19 cellular contexts compared by ENCODE assay signal in the genomic region with DNA sequence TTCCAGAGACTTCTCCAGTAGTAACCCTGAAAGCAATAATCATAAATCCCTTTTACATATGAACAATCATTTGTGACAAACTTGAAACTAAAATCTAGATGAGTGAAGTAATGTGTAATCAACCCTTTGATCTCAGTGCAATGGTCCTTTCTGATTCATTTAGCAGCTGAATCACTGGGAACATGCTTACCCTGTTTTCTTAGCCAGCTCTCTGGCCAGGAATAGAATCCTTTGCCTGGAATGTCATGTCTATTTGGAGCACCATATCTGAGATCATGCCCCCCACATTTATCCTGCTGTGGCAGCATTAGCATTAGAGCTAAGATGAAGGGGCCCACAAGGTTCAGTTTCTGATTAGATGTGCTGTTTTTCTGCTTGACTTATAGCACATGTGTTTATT.
DNase-seq lines count a peak whose midpoint lies in the region; ATAC-seq and TF ChIP-seq lines count a peak whose summit lies in the region.
"Had no signal": no experiment of that assay in that cellular context is flagged by ENCODE, and none has a peak within 500 bp of the region (broad histone marks: within the 10 kb centered on the region; RNA-seq: fewer than 3 reads in every experiment).

No MANE protein-coding gene starts in this region.

- ATAC-seq in GM18517 (IDR thresholded peaks at IDR 0.05; ENCODE audit: unreplicated experiment): no peak
- ATAC-seq: left lung, mucosa of descending colon, T-helper 17 cell had no signal

- no peak for TF ChIP-seq CTCF in brain microvascular endothelial cell (IDR thresholded peaks at IDR 0.05; ENCODE audit: low read depth, low read length, missing control alignments)
- no peak for TF ChIP-seq CTCF in right atrium auricular region (IDR thresholded peaks at IDR 0.05)
- TF ChIP-seq CTCF in A673 (conservative IDR thresholded peaks at IDR 0.05; ENCODE audit: low read depth, low read length): no peak

- H3K4me1 ChIP-seq in right atrium auricular region (peaks cover 0 to 37% of the 10 kb centered on the region in 2 donors), A673 (ENCODE audit: insufficient read depth, low read length, poor library complexity, severe bottlenecking) (no peaks in the 10 kb centered on the region)
- H3K4me1 ChIP-seq: left lung, vagina had no signal

- no peak overlapping the region for H3K27ac ChIP-seq in brain microvascular endothelial cell
- H3K27ac ChIP-seq in right atrium auricular region: peak overlapping the region; percentile 72 to 89
- H3K27ac ChIP-seq in A673 (ENCODE audit: low read depth, low read length, poor library complexity, severe bottlenecking): no peak overlapping the region
- H3K27ac ChIP-seq: left lung, vagina had no signal

- H3K36me3 ChIP-seq in brain microvascular endothelial cell (replicated peaks) (no peaks in the 10 kb centered on the region), right atrium auricular region (no peaks in the 10 kb centered on the region), A673 (ENCODE audit: insufficient read depth, low read length, poor library complexity, severe bottlenecking) (no peaks in the 10 kb centered on the region)
- H3K36me3 ChIP-seq: left lung, vagina had no signal

- H3K9me3 ChIP-seq in right atrium auricular region (peaks cover 0 to 13% of the 10 kb centered on the region in 2 donors), A673 (ENCODE audit: low read depth, low read length, poor library complexity, severe bottlenecking) (peaks cover 8% of the 10 kb centered on the region)
- H3K9me3 ChIP-seq: vagina had no signal

- DNase-seq in Caki2 (ENCODE audit: low read depth) (peak; percentile 66), brain microvascular endothelial cell (peak; percentile 4), right atrium auricular region (ENCODE audit: low spot score) (no peak), non-pigmented ciliary epithelial cell (ENCODE audit: low read depth) (peak; percentile 43), germinal center (ENCODE audit: low spot score) (no peak), A673 (ENCODE audit: low spot score) (no peak), superior temporal gyrus (ENCODE audit: extremely low spot score) (no peak)
- DNase-seq: ACHN; activated CD4-positive, alpha-beta T cell treated with anti-CD3 and anti-CD28 coated beads, Interleukin-2, amount 10 ng/mL, durations not matched to agents 24 days and 14 days; activated naive CD8-positive, alpha-beta T cell treated with anti-CD3 and anti-CD28 coated beads, Interleukin-2, amount 10 ng/mL, durations not matched to agents 7 days and 5 days; left lung; mucosa of descending colon; NCI-H1417; NCI-H69; nucleus accumbens; OCI-M1; T-helper 17 cell had no signal

- in situ Hi-C loops in Caki2 (cut with HindIII; ENCODE audit: low pct_unique_long_range_greater_than_20kb, low sequenced_read_pairs): no loop called here
- in situ Hi-C loops in brain microvascular endothelial cell (cut with HindIII; ENCODE audit: low pct_ligation_motif_present, low sequenced_read_pairs): no loop called here

- no peaks in the 10 kb centered on the region for H3K27me3 ChIP-seq in brain microvascular endothelial cell (replicated peaks)
- H3K27me3 ChIP-seq in right atrium auricular region: no peaks in the 10 kb centered on the region
- no peaks in the 10 kb centered on the region for H3K27me3 ChIP-seq in A673 (replicated peaks; ENCODE audit: insufficient read depth, low read depth, low read length, poor library complexity)
- H3K27me3 ChIP-seq: left lung, vagina had no signal

- H3K4me3 ChIP-seq in brain microvascular endothelial cell (ENCODE audit: low read depth, low read length) (no peak overlapping the region), right atrium auricular region (no peak overlapping the region), A673 (ENCODE audit: low read depth, low read length, poor library complexity, severe bottlenecking) (no peak overlapping the region)
- H3K4me3 ChIP-seq: left lung, mucosa of descending colon, vagina had no signal

- CTCF ChIA-PET in A673 (lab: Charles Lee): no interaction called here

- POLR2A ChIA-PET in A673 (lab: Charles Lee; ENCODE audit: low non-redundant PET): no interaction called here

- intact Hi-C loops in A673 (cut with micrococcal nuclease; ENCODE audit: unreplicated experiment): no loop called here

- BruUV-seq in A673 (replicated peaks; lab: Mats Ljungman, UMichigan): no TSS peak

Comparison
In these comparisons a context has a peak if more than half of its experiments do, and no peak if none do; other contexts are left out.
1. DNase-seq: peak in Caki2 (single experiment), brain microvascular endothelial cell (single experiment) and non-pigmented ciliary epithelial cell (single experiment); none in right atrium auricular region (single experiment), germinal center (single experiment), A673 (single experiment) and superior temporal gyrus (single experiment).
2. H3K27ac ChIP-seq: peak in right atrium auricular region (2 of 2); none in brain microvascular endothelial cell (single experiment) and A673 (single experiment).